In the genomic region with DNA sequence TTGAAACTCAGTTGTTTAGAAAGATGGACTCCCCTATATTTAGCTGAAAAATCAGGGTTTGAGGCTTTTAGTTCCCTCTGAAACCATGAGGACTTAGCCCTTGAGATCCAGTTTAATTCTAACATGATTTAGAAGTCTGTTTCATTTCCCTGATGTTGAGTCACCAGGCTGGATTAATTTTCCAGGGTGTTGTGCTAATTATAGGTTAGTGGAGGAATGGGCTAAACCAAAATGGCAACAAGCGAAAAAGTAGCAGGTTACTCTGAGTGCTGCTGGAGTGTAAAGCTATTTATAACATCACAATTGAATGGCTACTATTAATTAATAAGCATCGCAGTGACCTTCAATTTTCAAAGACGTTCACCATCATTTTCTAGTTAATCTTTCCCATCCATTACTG, we compare ENCODE assay signal across 20 cellular contexts.
"Had no signal": no experiment of that assay in that cellular context is flagged by ENCODE, and none has a peak within 500 bp of the region (broad histone marks: within the 10 kb centered on the region; RNA-seq: fewer than 3 reads in every experiment).

No MANE protein-coding gene starts in this region.

- H3K27ac Mint-ChIP-seq: activated CD4-positive, alpha-beta memory T cell treated with anti-CD3 and anti-CD28 coated beads for 36 hours; activated CD4-positive, alpha-beta T cell treated with anti-CD3 and anti-CD28 coated beads for 36 hours; activated CD8-positive, alpha-beta memory T cell treated with anti-CD3 and anti-CD28 coated beads, Interleukin-2, amount 10 ng/mL, durations not matched to agents 7 days and 5 days; activated naive CD4-positive, alpha-beta T cell treated with anti-CD3 and anti-CD28 coated beads for 36 hours; activated naive CD8-positive, alpha-beta T cell treated with anti-CD3 and anti-CD28 coated beads, Interleukin-2, amount 50 U/mL, for 24 hours; activated T-helper 2 cell treated with anti-CD3 and anti-CD28 coated beads, Interferon-gamma antibody, Interleukin-2, Interleukin-4, amounts not matched to agents 10 μg/mL and 5 μg/mL and 100 μg/mL, durations not matched to agents 14 hours and 24 hours and 36 hours; dendritic cell treated with granulocyte-macrophage colony-stimulating factor and Interleukin-4, amounts not matched to agents 40 ng/mL and 50 ng/mL, for 4 days; naive thymus-derived CD4-positive, alpha-beta T cell had no signal

- DNase-seq: activated CD4-positive, alpha-beta memory T cell treated with anti-CD3 and anti-CD28 coated beads for 36 hours; activated CD4-positive, alpha-beta T cell treated with anti-CD3 and anti-CD28 coated beads for 36 hours; activated CD8-positive, alpha-beta memory T cell treated with anti-CD3 and anti-CD28 coated beads, Interleukin-2, amount 10 ng/mL, durations not matched to agents 7 days and 5 days; activated naive CD4-positive, alpha-beta T cell treated with anti-CD3 and anti-CD28 coated beads for 36 hours; activated naive CD8-positive, alpha-beta T cell treated with anti-CD3 and anti-CD28 coated beads, Interleukin-2, amount 50 U/mL, for 24 hours; activated T-cell treated with anti-CD3 and anti-CD28 coated beads, Interleukin-2, amount 50 U/mL, for 1 hour; aorta; effector memory CD4-positive, alpha-beta T cell; foreskin melanocyte; head of caudate nucleus; left colon; midbrain; naive thymus-derived CD4-positive, alpha-beta T cell; pancreas; retina; T-helper 1 cell had no signal

- H3K36me3 ChIP-seq: breast epithelium, pancreas, thoracic aorta had no signal

- H3K4me1 ChIP-seq: breast epithelium, pancreas had no signal

- H3K4me3 ChIP-seq: breast epithelium, pancreas, thoracic aorta had no signal

- H3K27ac ChIP-seq: breast epithelium, pancreas, thoracic aorta had no signal

- H3K9me3 ChIP-seq: breast epithelium, pancreas, thoracic aorta had no signal

- H3K27me3 ChIP-seq: breast epithelium, pancreas had no signal

- ATAC-seq: activated CD4-positive, alpha-beta T cell treated with anti-CD3 and anti-CD28 coated beads for 36 hours; activated CD8-positive, alpha-beta memory T cell treated with anti-CD3 and anti-CD28 coated beads, Interleukin-2, amount 10 ng/mL, durations not matched to agents 7 days and 5 days; activated naive CD8-positive, alpha-beta T cell treated with anti-CD3 and anti-CD28 coated beads, Interleukin-2, amount 50 U/mL, for 24 hours; left colon; naive thymus-derived CD4-positive, alpha-beta T cell; pancreas had no signal

- H3K4me3 Mint-ChIP-seq: activated CD4-positive, alpha-beta memory T cell treated with anti-CD3 and anti-CD28 coated beads for 36 hours; activated CD4-positive, alpha-beta T cell treated with anti-CD3 and anti-CD28 coated beads for 36 hours; activated CD8-positive, alpha-beta memory T cell treated with anti-CD3 and anti-CD28 coated beads, Interleukin-2, amount 10 ng/mL, durations not matched to agents 7 days and 5 days; activated naive CD4-positive, alpha-beta T cell treated with anti-CD3 and anti-CD28 coated beads for 36 hours; activated naive CD8-positive, alpha-beta T cell treated with anti-CD3 and anti-CD28 coated beads, Interleukin-2, amount 50 U/mL, for 24 hours; dendritic cell treated with granulocyte-macrophage colony-stimulating factor and Interleukin-4, amounts not matched to agents 40 ng/mL and 50 ng/mL, for 4 days; naive thymus-derived CD4-positive, alpha-beta T cell had no signal
